10 cellular contexts compared by ENCODE assay signal in genomic region chr7:112462236-112462635, GRCh38. TPM values are rescaled to one million over a fixed set of nuclear protein-coding genes. Genes with fewer than 3 reads are reported as not detected.
DNase-seq lines count a peak whose midpoint lies in the region; ATAC-seq, FAIRE-seq and TF ChIP-seq lines count a peak whose summit lies in the region.
"Had no signal": no experiment of that assay in that cellular context is flagged by ENCODE, and none has a peak within 500 bp of the region (broad histone marks: within the 10 kb centered on the region; RNA-seq: fewer than 3 reads in every experiment).

No MANE protein-coding gene starts in this region.

- no peaks in the 10 kb centered on the region for H4K20me1 ChIP-seq in K562 (replicated peaks; ENCODE audit: control insufficient read depth, insufficient read depth, low read length)

- DNase-seq in stimulated activated naive CD8-positive, alpha-beta T cell treated with anti-CD3 and anti-CD28 coated beads, Interleukin-15, amount 100 ng/mL, for 72 hours, result no peak
- DNase-seq in stimulated activated naive CD8-positive, alpha-beta T cell treated with anti-CD3 and anti-CD28 coated beads, Interleukin-15, Interleukin-2, amounts not matched to agents 100 U/mL and 50 U/mL, for 24 hours, result no peak
- DNase-seq in K562 (ENCODE audit: extremely low read depth in 1 of 4, low spot score in 3 of 4) (no peak), kidney (no peak), NCI-H526 (lab: John Stamatoyannopoulos, UW) (no peak), BE2C (no peak)
- no peak for DNase-seq in stimulated activated CD8-positive, alpha-beta memory T cell treated with anti-CD3 and anti-CD28 coated beads, Interleukin-4, amount 100 ng/mL, for 48 hours
- DNase-seq: activated naive CD8-positive, alpha-beta T cell treated with anti-CD3 and anti-CD28 coated beads, Interleukin-2, amount 10 ng/mL, durations not matched to agents 7 days and 5 days had no signal

- POLR2A ChIA-PET in K562 (lab: Yijun Ruan, JAX), result interaction anchor here (2.0 to 8.2 kb wide), 2 partner anchors 10 to 11 kb away, joined by 6 to 113 read pairs; partner anchors contain the start of gene IFRD1

- no peak for TF ChIP-seq EP300 in K562 (IDR thresholded peaks at IDR 0.05; ENCODE audit: low read length)

- CTCF ChIA-PET in K562 (lab: Yijun Ruan, JAX; ENCODE audit: low intra/inter-chr PET ratio), result no interaction called here

- no peaks in the 10 kb centered on the region for H3K27me3 Mint-ChIP-seq in stimulated activated naive CD8-positive, alpha-beta T cell treated with anti-CD3 and anti-CD28 coated beads, Interleukin-15, amount 100 ng/mL, for 72 hours
- H3K27me3 Mint-ChIP-seq: activated naive CD8-positive, alpha-beta T cell treated with anti-CD3 and anti-CD28 coated beads, Interleukin-2, amount 10 ng/mL, durations not matched to agents 7 days and 5 days had no signal

- H3K36me3 ChIP-seq in K562 (ENCODE audit: control insufficient read depth, insufficient read depth, low read length), result peaks cover 91% of the 10 kb centered on the region
- H3K36me3 ChIP-seq in kidney (ENCODE audit: control insufficient read depth in 1 of 2, insufficient read depth in 2 of 2, low read length in 2 of 2), result peaks cover 28 to 58% of the 10 kb centered on the region in 2 donors
- peaks cover 86% of the 10 kb centered on the region for H3K36me3 ChIP-seq in BE2C

- H3K4me1 ChIP-seq in K562 (replicated peaks in 1 of 2; ENCODE audit: control insufficient read depth in 2 of 2, insufficient read depth in 2 of 2, low read length in 2 of 2), result no peaks in the 10 kb centered on the region
- H3K4me1 ChIP-seq in kidney (ENCODE audit: control insufficient read depth in 1 of 2, insufficient read depth in 1 of 2, low read depth in 1 of 2, low read length in 2 of 2), result no peaks in the 10 kb centered on the region
- no peaks in the 10 kb centered on the region for H3K4me1 ChIP-seq in BE2C

- H2AFZ ChIP-seq in K562 (ENCODE audit: low read depth, low read length), result no peak overlapping the region

- H3K9me3 Mint-ChIP-seq in stimulated activated naive CD8-positive, alpha-beta T cell treated with anti-CD3 and anti-CD28 coated beads, Interleukin-15, amount 100 ng/mL, for 72 hours, result no peaks in the 10 kb centered on the region
- H3K9me3 Mint-ChIP-seq: activated naive CD8-positive, alpha-beta T cell treated with anti-CD3 and anti-CD28 coated beads, Interleukin-2, amount 10 ng/mL, durations not matched to agents 7 days and 5 days; nephron had no signal

- no peaks in the 10 kb centered on the region for H3K79me2 ChIP-seq in K562 (ENCODE audit: control insufficient read depth, insufficient read depth, low read length)

- FAIRE-seq in K562 (lab: Jason Lieb, UNC), result no peak
- FAIRE-seq in kidney (lab: Jason Lieb, UNC), result peak; percentile 17

- no peak overlapping the region for H3K4me3 Mint-ChIP-seq in stimulated activated naive CD8-positive, alpha-beta T cell treated with anti-CD3 and anti-CD28 coated beads, Interleukin-15, amount 100 ng/mL, for 72 hours
- H3K4me3 Mint-ChIP-seq: activated naive CD8-positive, alpha-beta T cell treated with anti-CD3 and anti-CD28 coated beads, Interleukin-2, amount 10 ng/mL, durations not matched to agents 7 days and 5 days; nephron had no signal

- no peak overlapping the region for H3K4me3 ChIP-seq in K562
- no peak overlapping the region for H3K4me3 ChIP-seq in kidney (ENCODE audit: low read length in 2 of 2)
- H3K4me3 ChIP-seq in BE2C (ENCODE audit: low read depth, low read length), result no peak overlapping the region

- H3K4me2 ChIP-seq in K562 (ENCODE audit: insufficient read depth, low read length), result no peak overlapping the region

- peak overlapping the region; percentile 75 to 77 for H3K27ac Mint-ChIP-seq in stimulated activated naive CD8-positive, alpha-beta T cell treated with anti-CD3 and anti-CD28 coated beads, Interleukin-15, amount 100 ng/mL, for 72 hours
- H3K27ac Mint-ChIP-seq: activated naive CD8-positive, alpha-beta T cell treated with anti-CD3 and anti-CD28 coated beads, Interleukin-2, amount 10 ng/mL, durations not matched to agents 7 days and 5 days; nephron had no signal

- BruUV-seq in K562 (replicated peaks; lab: Mats Ljungman, UMichigan), result no TSS peak

- TF ChIP-seq CTCF in K562 (IDR thresholded peaks at IDR 0.05 in 2 of 3, conservative IDR thresholded peaks at IDR 0.05 in 1 of 3; ENCODE audit: insufficient read depth in 2 of 3, low read depth in 1 of 3, low read length in 3 of 3), result no peak
- no peak for TF ChIP-seq CTCF in kidney (IDR thresholded peaks at IDR 0.05; ENCODE audit: borderline replicate concordance, extremely low read depth, insufficient read depth)
- TF ChIP-seq CTCF in BE2C (IDR thresholded peaks at IDR 0.05; ENCODE audit: low read depth, low read length), result no peak

- ATAC-seq in stimulated activated naive CD8-positive, alpha-beta T cell treated with anti-CD3 and anti-CD28 coated beads, Interleukin-15, amount 100 ng/mL, for 72 hours, result no peak
- ATAC-seq in stimulated activated naive CD8-positive, alpha-beta T cell treated with anti-CD3 and anti-CD28 coated beads, Interleukin-15, Interleukin-2, amounts not matched to agents 100 U/mL and 50 U/mL, for 24 hours, result no peak
- ATAC-seq in K562 (no peak), GM18519 (IDR thresholded peaks at IDR 0.05; ENCODE audit: low FRiP score, unreplicated experiment) (no peak)

- TF ChIP-seq POLR2A in K562 (conservative IDR thresholded peaks at IDR 0.05), result no peak

- in situ Hi-C loops in K562 (cut with MboI), result no loop called here

- H3K27me3 ChIP-seq in K562 (ENCODE audit: control insufficient read depth in 2 of 2, insufficient read depth in 2 of 2, low read length in 2 of 2) (no peaks in the 10 kb centered on the region), BE2C (no peaks in the 10 kb centered on the region)

- H3K9me3 ChIP-seq in K562 (replicated peaks; ENCODE audit: control insufficient read depth, insufficient read depth, low read depth, low read length) (no peaks in the 10 kb centered on the region), kidney (ENCODE audit: control insufficient read depth in 1 of 2, low read length in 2 of 2) (no peaks in the 10 kb centered on the region), BE2C (no peaks in the 10 kb centered on the region)

- no peak for TF ChIP-seq RAD21 in K562 (CRISPR knock-in tag; conservative IDR thresholded peaks at IDR 0.05 in 1 of 2, IDR thresholded peaks at IDR 0.05 in 1 of 2)

- no peak overlapping the region for H3K27ac ChIP-seq in K562 (ENCODE audit: extremely low read depth, low read depth, low read length)
- no peak overlapping the region for H3K27ac ChIP-seq in kidney (ENCODE audit: low read depth in 2 of 2, low read length in 2 of 2)

- H3K4me1 Mint-ChIP-seq in stimulated activated naive CD8-positive, alpha-beta T cell treated with anti-CD3 and anti-CD28 coated beads, Interleukin-15, amount 100 ng/mL, for 72 hours, result peaks cover 4% of the 10 kb centered on the region
- H3K4me1 Mint-ChIP-seq: activated naive CD8-positive, alpha-beta T cell treated with anti-CD3 and anti-CD28 coated beads, Interleukin-2, amount 10 ng/mL, durations not matched to agents 7 days and 5 days; nephron had no signal

- intact Hi-C loops in K562 (cut with micrococcal nuclease), result no loop called here
- intact Hi-C loops in kidney (cut with DNase I), result no loop called here

- no peaks in the 10 kb centered on the region for H3K9me1 ChIP-seq in K562 (ENCODE audit: control insufficient read depth, insufficient read depth, low read length)

- H3K9ac ChIP-seq in K562 (ENCODE audit: insufficient read depth in 1 of 2, low read depth in 2 of 2, low read length in 2 of 2), result no peak overlapping the region
- H3K9ac ChIP-seq in kidney (ENCODE audit: low read length in 2 of 2), result no peak overlapping the region

RNA-seq across cellular contexts. Expression of gene IFRD1, which starts 12.0 kb away (rescaled TPM):
- total RNA-seq in K562 (2011; cell fraction: chromatin; rRNA removed; ENCODE audit: low replicate concordance), result 79.3 and 178 TPM in 2 replicates
- 42.2 and 49.9 TPM in 2 replicates for total RNA-seq in K562 (2011; cell fraction: nucleolus; rRNA removed)
- 76.4 and 120 TPM in 2 replicates for total RNA-seq in K562 (2011; cell fraction: nucleoplasm; rRNA removed)
- total RNA-seq in K562 (2014; rRNA removed) (66.8 and 77.8 TPM in 2 replicates), K562 (2014; rRNA removed; fragmentation: Illumina TruSeq; extraction: Trizol) (73.1 and 76.1 TPM in 2 replicates), K562 (2015; rRNA removed; fragmentation: Illumina TruSeq; extraction: Trizol) (68.1 and 68.7 TPM in 2 replicates), K562 (2021) (74.2 and 75.3 TPM in 2 replicates), kidney (31.5 TPM)
- polyA plus RNA-seq in K562 (2011; rRNA removed) (52.6 and 81.8 TPM in 2 replicates), K562 (2014; fragmentation: Illumina TruSeq; extraction: Trizol) (66.8 and 73.3 TPM in 2 replicates), K562 (2014; fragmentation: Nextera tagmentation; extraction: Ambion mirVana) (10 to 100 TPM; 27.6 to 37.0 TPM), K562 (2014; rRNA removed) (70.4 and 79.2 TPM in 2 replicates), kidney (ENCODE audit: insufficient read depth, low read depth, low replicate concordance) (24.1 TPM)
- polyA plus RNA-seq in K562 (2011; cell fraction: cytosol; rRNA removed), result 21.8 and 23.3 TPM in 2 replicates
- 50.5 and 53.6 TPM in 2 replicates for polyA plus RNA-seq in K562 (2011; cell fraction: nucleus; rRNA removed)
- polyA plus RNA-seq in K562 (2012), result 62.5 and 71.7 TPM in 2 replicates
- polyA minus RNA-seq in K562 (2011; rRNA and poly(A)+ RNA removed), result 79.3 and 80.4 TPM in 2 replicates
- polyA minus RNA-seq in K562 (2011; cell fraction: cytosol; rRNA and poly(A)+ RNA removed), result 20.1 and 34.4 TPM in 2 replicates
- polyA minus RNA-seq in K562 (2011; cell fraction: nucleus; rRNA and poly(A)+ RNA removed), result 60.6 and 82.3 TPM in 2 replicates
- 120 TPM for polyA plus RNA-seq in BE2C (2012; ENCODE audit: insufficient read depth, insufficient read length, low read depth)

RNA-seq across cellular contexts. Expression of gene LSMEM1, which starts 18.6 kb away (rescaled TPM):
- total RNA-seq in K562 (2011; cell fraction: chromatin; rRNA removed; ENCODE audit: low replicate concordance), result 0.81 and 4.6 TPM in 2 replicates
- 0.33 and 2.5 TPM in 2 replicates for total RNA-seq in K562 (2011; cell fraction: nucleolus; rRNA removed)
- total RNA-seq in K562 (2011; cell fraction: nucleoplasm; rRNA removed), result 3.2 and 5.6 TPM in 2 replicates
- 0.36 and 0.94 TPM in 2 replicates for total RNA-seq in K562 (2014; rRNA removed)
- total RNA-seq in K562 (2014; rRNA removed; fragmentation: Illumina TruSeq; extraction: Trizol), result 0.58 and 1.5 TPM in 2 replicates
- total RNA-seq in K562 (2015; rRNA removed; fragmentation: Illumina TruSeq; extraction: Trizol), result 0.87 and 1.6 TPM in 2 replicates
- total RNA-seq in K562 (2021), result 0.53 and 0.63 TPM in 2 replicates
- polyA plus RNA-seq in K562 (2011; rRNA removed), result 1.4 and 1.8 TPM in 2 replicates
- polyA plus RNA-seq in K562 (2011; cell fraction: cytosol; rRNA removed), result 0.09 and 0.40 TPM in 2 replicates
- 0.72 and 1.5 TPM in 2 replicates for polyA plus RNA-seq in K562 (2011; cell fraction: nucleus; rRNA removed)
- 0.40 and 0.42 TPM in 2 replicates for polyA plus RNA-seq in K562 (2012)
- 0.97 and 1.5 TPM in 2 replicates for polyA plus RNA-seq in K562 (2014; fragmentation: Illumina TruSeq; extraction: Trizol)
- under 1 TPM; 0.17 to 0.34 TPM for polyA plus RNA-seq in K562 (2014; fragmentation: Nextera tagmentation; extraction: Ambion mirVana)
- 0.93 and 1.2 TPM in 2 replicates for polyA plus RNA-seq in K562 (2014; rRNA removed)
- 0.91 and 1.6 TPM in 2 replicates for polyA minus RNA-seq in K562 (2011; rRNA and poly(A)+ RNA removed)
- polyA minus RNA-seq in K562 (2011; cell fraction: cytosol; rRNA and poly(A)+ RNA removed), result 0.48 TPM in 1 of 2 replicates, not detected in the other
- polyA minus RNA-seq in K562 (2011; cell fraction: nucleus; rRNA and poly(A)+ RNA removed), result 0.40 and 1.4 TPM in 2 replicates
- total RNA-seq in kidney, result 2.1 TPM
- polyA plus RNA-seq in kidney (ENCODE audit: insufficient read depth, low read depth, low replicate concordance), result 1.8 TPM
- polyA plus RNA-seq in BE2C (2012; ENCODE audit: insufficient read depth, insufficient read length, low read depth), result 8.0 TPM
